Comparison of ENCODE assay signal across 24 cellular contexts in the genomic region with DNA sequence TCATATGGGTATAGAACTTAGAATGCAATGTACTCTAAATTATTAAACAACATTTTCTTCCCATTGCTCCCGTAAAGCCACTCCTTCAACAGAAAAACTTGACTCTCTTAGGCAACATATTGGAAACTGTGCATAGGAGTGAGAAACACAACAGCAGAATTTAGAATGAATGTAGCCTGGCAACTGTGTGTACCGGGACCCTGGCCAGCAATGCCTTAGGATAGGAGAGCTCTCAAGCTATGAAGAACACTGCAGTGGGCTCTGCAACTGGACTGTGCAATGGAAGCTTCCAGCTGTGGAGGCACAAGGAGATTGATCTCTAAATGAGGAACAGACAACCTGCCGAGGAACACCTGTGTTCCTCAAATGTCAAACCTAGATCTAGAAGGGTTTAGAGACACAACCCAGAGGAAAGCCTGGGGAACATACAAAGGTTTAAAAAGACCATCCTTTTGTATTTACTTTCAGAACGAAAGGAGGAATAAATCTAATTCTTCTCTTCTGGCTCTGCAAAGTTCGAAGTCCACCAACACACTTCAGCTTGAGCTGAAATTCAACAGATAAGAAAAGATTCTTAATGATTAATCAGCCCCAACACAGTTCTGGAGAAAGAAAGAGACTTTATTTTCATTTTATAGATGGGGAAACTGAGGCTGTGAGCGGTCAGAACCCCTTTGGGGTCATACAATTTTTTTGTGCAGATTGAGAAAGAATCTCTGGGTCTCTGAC. TPM values are rescaled to one million over a fixed set of nuclear protein-coding genes. Genes with fewer than 3 reads are reported as not detected.
DNase-seq lines count a peak whose midpoint lies in the region; ATAC-seq and TF ChIP-seq lines count a peak whose summit lies in the region.
"Had no signal": no experiment of that assay in that cellular context is flagged by ENCODE, and none has a peak within 500 bp of the region (broad histone marks: within the 10 kb centered on the region; RNA-seq: fewer than 3 reads in every experiment).

No MANE protein-coding gene starts in this region.

- H3K36me3 ChIP-seq in left lung (no peaks in the 10 kb centered on the region), transverse colon (no peaks in the 10 kb centered on the region), Peyer's patch (no peaks in the 10 kb centered on the region)
- H3K36me3 ChIP-seq: ascending aorta, thoracic aorta had no signal

- intact Hi-C loops in left lung (cut with DNase I) (no loop called here), transverse colon (cut with DNase I; ENCODE audit: low total_unique reads) (no loop called here)

- TF ChIP-seq EP300 in transverse colon (IDR thresholded peaks at IDR 0.05; ENCODE audit: low read depth) = no peak

- 30 to 42% methylated on average over 4 to 6 of the region's 6 CpGs for WGBS in transverse colon (ENCODE audit: low coverage in 1 of 2), 2 donors

- H3K4me1 ChIP-seq in left lung (peaks cover 0 to 6% of the 10 kb centered on the region in 2 donors), transverse colon (peaks cover 0 to 26% (median 5%) of the 10 kb centered on the region in 4 donors), Peyer's patch (peaks cover 0 to 5% (median 0%) of the 10 kb centered on the region in 4 donors)
- H3K4me1 ChIP-seq: ascending aorta, psoas muscle had no signal

- no peak for TF ChIP-seq CTCF in fibroblast of pulmonary artery (IDR thresholded peaks at IDR 0.05; ENCODE audit: low read length, missing control alignments)
- TF ChIP-seq CTCF in left lung (IDR thresholded peaks at IDR 0.05) = no peak
- TF ChIP-seq CTCF in transverse colon (IDR thresholded peaks at IDR 0.05) = no peak
- no peak for TF ChIP-seq CTCF in Peyer's patch (IDR thresholded peaks at IDR 0.05)

- H3K27ac ChIP-seq in left lung = no peak overlapping the region
- no peak overlapping the region for H3K27ac ChIP-seq in transverse colon
- peak overlapping the region in 2 of 4 donors; percentile 30 to 56 for H3K27ac ChIP-seq in Peyer's patch
- H3K27ac ChIP-seq: 22Rv1, ascending aorta, psoas muscle, thoracic aorta had no signal

- H3K9me3 ChIP-seq in left lung (no peaks in the 10 kb centered on the region), transverse colon (no peaks in the 10 kb centered on the region), Peyer's patch (no peaks in the 10 kb centered on the region)
- H3K9me3 ChIP-seq: ascending aorta, psoas muscle, thoracic aorta had no signal

- in situ Hi-C loops in transverse colon (cut with MboI; ENCODE audit: low pct_ligation_motif_present in 1 of 4, low pct_unique_long_range_greater_than_20kb in 1 of 4, low sequenced_read_pairs in 3 of 4) = no loop called here

- peak; percentile 16 for DNase-seq in DMS 273 (lab: John Stamatoyannopoulos, UW; ENCODE audit: unreplicated experiment)
- DNase-seq in DMS 273 treated with DMSO at 0.1 percent for 48 hours (lab: John Stamatoyannopoulos, UW) = no peak
- peak; percentile 30 for DNase-seq in fibroblast of pulmonary artery (ENCODE audit: low read depth)
- DNase-seq in left lung = no peak
- DNase-seq in transverse colon = peak; percentile 10
- no peak for DNase-seq in NCI-H526 (lab: John Stamatoyannopoulos, UW)
- no peak for DNase-seq in Peyer's patch
- DNase-seq: activated CD4-positive, alpha-beta T cell treated with anti-CD3 and anti-CD28 coated beads, Interleukin-2, amount 10 ng/mL, durations not matched to agents 7 days and 5 days; DND-41; erythroblast; midbrain; NCI-H1417 treated with DMSO at 0.1 percent for 48 hours; nephron progenitor cell; psoas muscle; stimulated activated CD4-positive, alpha-beta T cell treated with anti-CD3 and anti-CD28 coated beads, Interleukin-2, amount 100 ng/mL, for 24 hours; stimulated activated naive CD4-positive, alpha-beta T cell; T-helper 17 cell had no signal

- TF ChIP-seq POLR2A in transverse colon (IDR thresholded peaks at IDR 0.05) (no peak), Peyer's patch (IDR thresholded peaks at IDR 0.05) (no peak)

- peak; percentile 57 for ATAC-seq in left lung
- no peak for ATAC-seq in GM21529 (IDR thresholded peaks at IDR 0.05; ENCODE audit: unreplicated experiment)
- ATAC-seq: activated naive CD4-positive, alpha-beta T cell treated with anti-CD3 and anti-CD28 coated beads, Interleukin-2, amount 50 U/mL, for 72 hours; activated T-helper 17 cell treated with anti-CD3 and anti-CD28 coated beads, Interleukin-2, amount 50 U/mL, for 72 hours; psoas muscle; T-helper 17 cell had no signal

- no peaks in the 10 kb centered on the region for H3K27me3 ChIP-seq in left lung
- no peaks in the 10 kb centered on the region for H3K27me3 ChIP-seq in transverse colon
- H3K27me3 ChIP-seq in Peyer's patch = no peaks in the 10 kb centered on the region
- H3K27me3 ChIP-seq: ascending aorta had no signal

- H3K4me3 ChIP-seq in fibroblast of pulmonary artery (replicated peaks; ENCODE audit: low read depth, low read length) (no peak overlapping the region), left lung (no peak overlapping the region), transverse colon (no peak overlapping the region), Peyer's patch (peak overlapping the region in 1 of 4 donors; percentile 6)
- H3K4me3 ChIP-seq: ascending aorta, psoas muscle, skin epidermis, thoracic aorta had no signal

RNA-seq across cellular contexts. Expression of a gene that starts 51.5 kb away (rescaled TPM):
- 10 to 100 TPM; 20.2 to 24.9 TPM for total RNA-seq in left lung
- total RNA-seq in transverse colon = 10 to 100 TPM in 3 of 4 donors, 1 to 10 TPM in 1; 9.0 to 57.1 (median 27.7) TPM
- 10 to 100 TPM; 18.0 to 44.5 (median 38.7) TPM for total RNA-seq in Peyer's patch

Comparison
In these comparisons a context has a peak if more than half of its experiments do, and no peak if none do; other contexts are left out.
1. DNase-seq: peak in DMS 273 (single experiment), fibroblast of pulmonary artery (single experiment) and transverse colon (single experiment); none in DMS 273 treated with DMSO at 0.1 percent for 48 hours (single experiment), left lung (0 of 2), NCI-H526 (0 of 2) and Peyer's patch (0 of 3).